1 cellular context compared by ENCODE assay signal in genomic region chr4:4427478-4427870, GRCh38.
TF ChIP-seq lines count a peak whose summit lies in the region.

No MANE protein-coding gene starts in this region.

TF ChIP-seq in GM23338, 12 proteins besides CTCF, POLR2A, EP300 and RAD21 (continued from another document):
- TF ChIP-seq, protein P1, sequence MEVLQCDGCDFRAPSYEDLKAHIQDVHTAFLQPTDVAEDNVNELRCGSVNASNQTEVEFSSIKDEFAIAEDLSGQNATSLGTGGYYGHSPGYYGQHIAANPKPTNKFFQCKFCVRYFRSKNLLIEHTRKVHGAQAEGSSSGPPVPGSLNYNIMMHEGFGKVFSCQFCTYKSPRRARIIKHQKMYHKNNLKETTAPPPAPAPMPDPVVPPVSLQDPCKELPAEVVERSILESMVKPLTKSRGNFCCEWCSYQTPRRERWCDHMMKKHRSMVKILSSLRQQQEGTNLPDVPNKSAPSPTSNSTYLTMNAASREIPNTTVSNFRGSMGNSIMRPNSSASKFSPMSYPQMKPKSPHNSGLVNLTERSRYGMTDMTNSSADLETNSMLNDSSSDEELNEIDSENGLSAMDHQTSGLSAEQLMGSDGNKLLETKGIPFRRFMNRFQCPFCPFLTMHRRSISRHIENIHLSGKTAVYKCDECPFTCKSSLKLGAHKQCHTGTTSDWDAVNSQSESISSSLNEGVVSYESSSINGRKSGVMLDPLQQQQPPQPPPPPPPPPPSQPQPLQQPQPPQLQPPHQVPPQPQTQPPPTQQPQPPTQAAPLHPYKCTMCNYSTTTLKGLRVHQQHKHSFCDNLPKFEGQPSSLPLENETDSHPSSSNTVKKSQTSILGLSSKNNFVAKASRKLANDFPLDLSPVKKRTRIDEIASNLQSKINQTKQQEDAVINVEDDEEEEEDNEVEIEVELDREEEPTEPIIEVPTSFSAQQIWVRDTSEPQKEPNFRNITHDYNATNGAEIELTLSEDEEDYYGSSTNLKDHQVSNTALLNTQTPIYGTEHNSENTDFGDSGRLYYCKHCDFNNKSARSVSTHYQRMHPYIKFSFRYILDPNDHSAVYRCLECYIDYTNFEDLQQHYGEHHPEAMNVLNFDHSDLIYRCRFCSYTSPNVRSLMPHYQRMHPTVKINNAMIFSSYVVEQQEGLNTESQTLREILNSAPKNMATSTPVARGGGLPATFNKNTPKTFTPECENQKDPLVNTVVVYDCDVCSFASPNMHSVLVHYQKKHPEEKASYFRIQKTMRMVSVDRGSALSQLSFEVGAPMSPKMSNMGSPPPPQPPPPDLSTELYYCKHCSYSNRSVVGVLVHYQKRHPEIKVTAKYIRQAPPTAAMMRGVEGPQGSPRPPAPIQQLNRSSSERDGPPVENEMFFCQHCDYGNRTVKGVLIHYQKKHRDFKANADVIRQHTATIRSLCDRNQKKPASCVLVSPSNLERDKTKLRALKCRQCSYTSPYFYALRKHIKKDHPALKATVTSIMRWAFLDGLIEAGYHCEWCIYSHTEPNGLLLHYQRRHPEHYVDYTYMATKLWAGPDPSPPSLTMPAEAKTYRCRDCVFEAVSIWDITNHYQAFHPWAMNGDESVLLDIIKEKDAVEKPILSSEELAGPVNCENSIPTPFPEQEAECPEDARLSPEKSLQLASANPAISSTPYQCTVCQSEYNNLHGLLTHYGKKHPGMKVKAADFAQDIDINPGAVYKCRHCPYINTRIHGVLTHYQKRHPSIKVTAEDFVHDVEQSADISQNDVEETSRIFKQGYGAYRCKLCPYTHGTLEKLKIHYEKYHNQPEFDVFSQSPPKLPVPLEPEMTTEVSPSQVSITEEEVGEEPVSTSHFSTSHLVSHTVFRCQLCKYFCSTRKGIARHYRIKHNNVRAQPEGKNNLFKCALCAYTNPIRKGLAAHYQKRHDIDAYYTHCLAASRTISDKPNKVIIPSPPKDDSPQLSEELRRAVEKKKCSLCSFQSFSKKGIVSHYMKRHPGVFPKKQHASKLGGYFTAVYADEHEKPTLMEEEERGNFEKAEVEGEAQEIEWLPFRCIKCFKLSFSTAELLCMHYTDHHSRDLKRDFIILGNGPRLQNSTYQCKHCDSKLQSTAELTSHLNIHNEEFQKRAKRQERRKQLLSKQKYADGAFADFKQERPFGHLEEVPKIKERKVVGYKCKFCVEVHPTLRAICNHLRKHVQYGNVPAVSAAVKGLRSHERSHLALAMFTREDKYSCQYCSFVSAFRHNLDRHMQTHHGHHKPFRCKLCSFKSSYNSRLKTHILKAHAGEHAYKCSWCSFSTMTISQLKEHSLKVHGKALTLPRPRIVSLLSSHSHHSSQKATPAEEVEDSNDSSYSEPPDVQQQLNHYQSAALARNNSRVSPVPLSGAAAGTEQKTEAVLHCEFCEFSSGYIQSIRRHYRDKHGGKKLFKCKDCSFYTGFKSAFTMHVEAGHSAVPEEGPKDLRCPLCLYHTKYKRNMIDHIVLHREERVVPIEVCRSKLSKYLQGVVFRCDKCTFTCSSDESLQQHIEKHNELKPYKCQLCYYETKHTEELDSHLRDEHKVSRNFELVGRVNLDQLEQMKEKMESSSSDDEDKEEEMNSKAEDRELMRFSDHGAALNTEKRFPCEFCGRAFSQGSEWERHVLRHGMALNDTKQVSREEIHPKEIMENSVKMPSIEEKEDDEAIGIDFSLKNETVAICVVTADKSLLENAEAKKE (CRISPR knock-in tag; IDR thresholded peaks at IDR 0.05) = no peak
- TF ChIP-seq ETS1 (IDR thresholded peaks at IDR 0.05) (no peak), NANOG (IDR thresholded peaks at IDR 0.05; ENCODE audit: borderline replicate concordance) (no peak), ZNF114 (CRISPR knock-in tag; IDR thresholded peaks at IDR 0.05) (no peak)
TF ChIP-seq in GM23338: peak in this region for 0.
